ENCODE assay signal across 11 cellular contexts in the genomic region with DNA sequence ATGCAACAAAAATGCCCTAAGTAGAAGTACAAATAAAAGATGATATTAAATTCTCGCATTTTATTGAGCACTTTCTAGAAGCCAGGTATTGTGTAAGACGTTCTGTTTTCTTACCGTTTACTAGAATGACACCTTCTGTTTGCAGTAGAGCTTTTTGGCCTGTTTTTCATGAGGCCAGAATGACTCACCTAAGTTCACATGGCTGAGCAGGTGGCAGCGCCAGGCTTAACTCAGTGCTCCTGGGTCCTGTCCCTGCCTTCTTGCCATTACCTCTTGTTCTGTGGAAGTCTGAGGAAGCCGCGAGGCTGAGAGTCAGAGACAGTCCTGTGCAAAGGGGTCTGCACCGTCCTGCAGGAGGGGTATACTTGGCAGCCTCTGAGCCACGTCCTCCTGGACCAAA.
DNase-seq lines count a peak whose midpoint lies in the region; ATAC-seq and TF ChIP-seq lines count a peak whose summit lies in the region.
"Had no signal": no experiment of that assay in that cellular context is flagged by ENCODE, and none has a peak within 500 bp of the region (broad histone marks: within the 10 kb centered on the region; RNA-seq: fewer than 3 reads in every experiment).

No MANE protein-coding gene starts in this region.

- no peaks in the 10 kb centered on the region for H3K9me2 ChIP-seq in MM.1S (replicated peaks; ENCODE audit: insufficient read depth, low read length)

- ATAC-seq in GM21360 (IDR thresholded peaks at IDR 0.05; ENCODE audit: unreplicated experiment): no peak
- ATAC-seq in GM18511 (IDR thresholded peaks at IDR 0.05; ENCODE audit: unreplicated experiment): no peak

- H3K9me3 Mint-ChIP-seq in chondrocyte (ENCODE audit: low read depth): no peaks in the 10 kb centered on the region

- H3K36me3 ChIP-seq in MM.1S (replicated peaks; ENCODE audit: insufficient read depth, low read length): no peaks in the 10 kb centered on the region
- H3K36me3 ChIP-seq: neural progenitor cell had no signal

- in situ Hi-C loops in KBM-7 (cut with MboI; ENCODE audit: low pct_unique_long_range_greater_than_20kb, low sequenced_read_pairs): no loop called here

- no peak overlapping the region for H3K4me3 Mint-ChIP-seq in chondrocyte (ENCODE audit: unreplicated experiment)
- H3K4me3 Mint-ChIP-seq: B cell, neural progenitor cell had no signal

- H2AFZ ChIP-seq in MM.1S (ENCODE audit: low read length): no peak overlapping the region
- H2AFZ ChIP-seq: neural progenitor cell had no signal

- no peaks in the 10 kb centered on the region for H4K20me1 ChIP-seq in MM.1S (ENCODE audit: insufficient read depth, low read length)

- peaks cover 29% of the 10 kb centered on the region for H3K79me2 ChIP-seq in MM.1S (ENCODE audit: low read length)

- H3K4me2 ChIP-seq in MM.1S (ENCODE audit: low read depth, low read length): peak overlapping the region; percentile 54

- H3K9ac ChIP-seq in MM.1S (ENCODE audit: low read length): peak overlapping the region; percentile 49
- H3K9ac ChIP-seq: neural progenitor cell had no signal

- H3K36me3 Mint-ChIP-seq in chondrocyte (ENCODE audit: low read depth): peaks cover 1% of the 10 kb centered on the region

- peak overlapping the region; percentile 19; the same call in 1 of the 2 replicates for H3K4me3 ChIP-seq in MM.1S (ENCODE audit: low read length)
- H3K4me3 ChIP-seq: neural progenitor cell had no signal

- DNase-seq in DMS53 treated with DMSO at 0.1 percent for 48 hours (lab: John Stamatoyannopoulos, UW; ENCODE audit: unreplicated experiment) (peak; percentile 58), MM.1S (peak; percentile 40), chondrocyte (ENCODE audit: low spot score) (no peak), mucosa of gallbladder (ENCODE audit: low spot score) (peak; percentile 53), dermis blood vessel endothelial cell (no peak), KBM-7 (no peak)
- DNase-seq: activated CD8-positive, alpha-beta memory T cell treated with anti-CD3 and anti-CD28 coated beads for 24 hours had no signal

- peaks cover 73% of the 10 kb centered on the region for H3K4me1 Mint-ChIP-seq in chondrocyte (ENCODE audit: low read depth)

- H3K9me3 ChIP-seq in MM.1S (replicated peaks; ENCODE audit: insufficient read depth, low read length): no peaks in the 10 kb centered on the region

- H3F3A ChIP-seq in MM.1S (ENCODE audit: insufficient read depth, low read length): peaks cover 14% of the 10 kb centered on the region

- peak overlapping the region; percentile 88 for H3K27ac Mint-ChIP-seq in chondrocyte (ENCODE audit: unreplicated experiment)
- H3K27ac Mint-ChIP-seq: B cell, neural progenitor cell had no signal

- no peaks in the 10 kb centered on the region for H3K27me3 ChIP-seq in MM.1S (replicated peaks; ENCODE audit: insufficient read depth, low read length)
- H3K27me3 ChIP-seq: neural progenitor cell had no signal

- H3K27ac ChIP-seq in MM.1S (ENCODE audit: low read length): peak overlapping the region; percentile 82
- H3K27ac ChIP-seq: neural progenitor cell had no signal

- H3K27me3 Mint-ChIP-seq in chondrocyte (ENCODE audit: low read depth): no peaks in the 10 kb centered on the region
- H3K27me3 Mint-ChIP-seq: B cell had no signal

- peaks cover 33% of the 10 kb centered on the region for H3K4me1 ChIP-seq in MM.1S (ENCODE audit: low read length)

- no peak for TF ChIP-seq CTCF in MM.1S (IDR thresholded peaks at IDR 0.05; ENCODE audit: low read length)
- TF ChIP-seq CTCF in chondrocyte (IDR thresholded peaks at IDR 0.05): no peak

Comparison
In these comparisons a context has a peak if more than half of its experiments do, and no peak if none do; other contexts are left out.
1. DNase-seq: peak in DMS53 treated with DMSO at 0.1 percent for 48 hours (single experiment), MM.1S (single experiment) and mucosa of gallbladder (single experiment); none in chondrocyte (single experiment), dermis blood vessel endothelial cell (single experiment) and KBM-7 (single experiment).